In the genomic region with DNA sequence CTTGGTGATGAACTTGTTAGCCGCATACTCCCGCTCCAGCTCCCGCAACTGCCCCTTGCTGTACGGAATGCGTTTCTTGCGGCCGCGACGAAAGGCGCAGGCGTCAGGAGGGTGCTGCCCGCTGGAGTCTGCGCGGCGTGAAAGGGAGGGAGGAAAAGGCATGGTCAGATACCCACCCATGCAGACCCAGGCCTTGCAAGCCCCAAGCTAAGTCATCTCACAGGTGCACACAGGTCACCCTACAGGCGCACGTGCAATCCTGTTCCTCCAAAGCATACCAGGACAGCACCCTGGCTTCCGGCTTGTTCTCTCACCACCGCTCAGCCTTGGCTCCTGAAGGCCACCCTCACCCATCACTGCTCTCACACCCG, we compare ENCODE assay signal across 1 cellular context.
TF ChIP-seq lines count a peak whose summit lies in the region.

No MANE protein-coding gene starts in this region.

TF ChIP-seq in GM12878, 131 proteins besides CTCF, POLR2A, EP300 and RAD21:
- TF ChIP-seq EZH2 (IDR thresholded peaks at IDR 0.05; ENCODE audit: borderline replicate concordance, control insufficient read depth, low read depth, low read length) (0 out of 2 replicates have a peak, but pooled peaks have one; percentile 38), GATAD2B (conservative IDR thresholded peaks at IDR 0.05; ENCODE audit: low read depth) (no peak), SREBF1 (IDR thresholded peaks at IDR 0.05; ENCODE audit: low read length) (no peak), SRF (IDR thresholded peaks at IDR 0.05; ENCODE audit: low read depth in 2 of 2, low read length in 2 of 2) (no peak)
